9 cellular contexts compared by ENCODE assay signal in genomic region chr19:14497347-14497921, GRCh38. TPM values are rescaled to one million over a fixed set of nuclear protein-coding genes. Genes with fewer than 3 reads are reported as not detected.
DNase-seq lines count a peak whose midpoint lies in the region; ATAC-seq, FAIRE-seq and TF ChIP-seq lines count a peak whose summit lies in the region.
"Had no signal": no experiment of that assay in that cellular context is flagged by ENCODE, and none has a peak within 500 bp of the region (broad histone marks: within the 10 kb centered on the region; RNA-seq: fewer than 3 reads in every experiment).

No MANE protein-coding gene starts in this region.

- in situ Hi-C loops in K562 (cut with MboI): no loop called here

- H3K36me3 ChIP-seq in heart left ventricle (peaks cover 0 to 6% (median 0%) of the 10 kb centered on the region in 9 donors), K562 (ENCODE audit: control insufficient read depth, insufficient read depth, low read length) (no peaks in the 10 kb centered on the region), upper lobe of left lung (no peaks in the 10 kb centered on the region)

- TF ChIP-seq CTCF in heart left ventricle (IDR thresholded peaks at IDR 0.05): no peak
- no peak for TF ChIP-seq CTCF in K562 (IDR thresholded peaks at IDR 0.05 in 2 of 3, conservative IDR thresholded peaks at IDR 0.05 in 1 of 3; ENCODE audit: insufficient read depth in 2 of 3, low read depth in 1 of 3, low read length in 3 of 3)
- TF ChIP-seq CTCF in upper lobe of left lung (IDR thresholded peaks at IDR 0.05): no peak

- CTCF ChIA-PET in K562 (lab: Yijun Ruan, JAX; ENCODE audit: low intra/inter-chr PET ratio): no interaction called here

- H3K9me3 ChIP-seq in heart left ventricle (no peaks in the 10 kb centered on the region), K562 (replicated peaks; ENCODE audit: control insufficient read depth, insufficient read depth, low read depth, low read length) (no peaks in the 10 kb centered on the region), upper lobe of left lung (no peaks in the 10 kb centered on the region)

- H3K4me2 ChIP-seq in K562 (ENCODE audit: insufficient read depth, low read length): 0 out of 2 replicates have a peak overlapping the region, but pooled peaks have one; percentile 82

- peak; percentile 84 for FAIRE-seq in K562 (lab: Jason Lieb, UNC)

- H3K79me2 ChIP-seq in K562 (ENCODE audit: control insufficient read depth, insufficient read depth, low read length): peaks cover 5% of the 10 kb centered on the region; the same call in 2 of the 3 replicates

- intact Hi-C loops in heart left ventricle (cut with DNase I) (loop anchor here in 2 of 10 donors (2.0 to 10.0 kb wide), 2 partner anchors 19 to 363 kb away; partner anchors contain the start of gene ASF1B (in 1 of the 2)), Right ventricle myocardium inferior (cut with DNase I) (no loop called here), K562 (cut with micrococcal nuclease) (no loop called here)

- 42 to 66% (median 51%) methylated on average over 2 to 4 of the region's 4 CpGs for WGBS in heart left ventricle, 4 donors
- WGBS in K562 (ENCODE audit: insufficient coverage, low coverage, missing lambda C conversion rate): 50% methylated on average over 4 of the region's 4 CpGs
- WGBS in upper lobe of left lung, 2 donors: 36 to 38% methylated on average over 4 of the region's 4 CpGs

- ATAC-seq in heart left ventricle (no peak), Right ventricle myocardium inferior (no peak), K562 (peak; percentile 19; the same call in 1 of the 3 replicates), upper lobe of left lung (ENCODE audit: low FRiP score in 2 of 2) (peak; percentile 1 to 8), GM21786 (IDR thresholded peaks at IDR 0.05; ENCODE audit: unreplicated experiment) (no peak)

- H3K9me1 ChIP-seq in K562 (ENCODE audit: control insufficient read depth, insufficient read depth, low read length): no peaks in the 10 kb centered on the region

- H3K4me1 ChIP-seq in heart left ventricle: peaks cover 5 to 33% (median 22%) of the 10 kb centered on the region in 12 donors
- H3K4me1 ChIP-seq in K562 (replicated peaks in 1 of 2; ENCODE audit: control insufficient read depth in 2 of 2, insufficient read depth in 2 of 2, low read length in 2 of 2): peaks cover 16 to 29% of the 10 kb centered on the region in 2 experiments; a peak in 4 of 5 replicates
- H3K4me1 ChIP-seq in upper lobe of left lung: peaks cover 31 to 47% (median 35%) of the 10 kb centered on the region in 4 donors

- H3K4me3 ChIP-seq in heart left ventricle: no peak overlapping the region
- no peak overlapping the region for H3K4me3 ChIP-seq in K562
- H3K4me3 ChIP-seq in upper lobe of left lung: no peak overlapping the region

- peak overlapping the region in 1 of 2 experiments; percentile 80; a peak in 2 of 4 replicates for H3K9ac ChIP-seq in K562 (ENCODE audit: insufficient read depth in 1 of 2, low read depth in 2 of 2, low read length in 2 of 2)

- TF ChIP-seq POLR2A in heart left ventricle (IDR thresholded peaks at IDR 0.05) (peak in 1 of 2 donors; percentile 13), K562 (conservative IDR thresholded peaks at IDR 0.05) (no peak), upper lobe of left lung (IDR thresholded peaks at IDR 0.05) (peak in 2 of 4 donors; percentile 12 to 35)

- DNase-seq in heart left ventricle (no peak), Right ventricle myocardium inferior (ENCODE audit: missing footprints) (no peak), K562 (ENCODE audit: extremely low read depth in 1 of 4, low spot score in 3 of 4) (peak in 2 of 4 experiments; percentile 6 to 69), midbrain (lab: John Stamatoyannopoulos, UW) (peak; percentile 74), upper lobe of left lung (peak; percentile 24 to 75), glomerular visceral epithelial cell (ENCODE audit: extremely low spot score) (no peak), SW480 (ENCODE audit: low spot score) (no peak)
- DNase-seq: GF-D8 had no signal

- no peaks in the 10 kb centered on the region for H3K27me3 ChIP-seq in heart left ventricle
- H3K27me3 ChIP-seq in K562 (ENCODE audit: control insufficient read depth in 2 of 2, insufficient read depth in 2 of 2, low read length in 2 of 2): no peaks in the 10 kb centered on the region
- H3K27me3 ChIP-seq in upper lobe of left lung: no peaks in the 10 kb centered on the region

- POLR2A ChIA-PET in K562 (lab: Yijun Ruan, JAX): interaction anchor here (0.7 to 2.1 kb wide), 5 partner anchors 9 to 20 kb away, joined by 3 to 11 read pairs (median 7); no protein-coding TSS in a partner anchor

- H3K27ac ChIP-seq in heart left ventricle (peak overlapping the region in 7 of 12 donors; percentile 18 to 88 (median 74)), K562 (ENCODE audit: extremely low read depth, low read depth, low read length) (no peak overlapping the region), upper lobe of left lung (peak overlapping the region; percentile 82 to 89 (median 87))

- H4K20me1 ChIP-seq in K562 (replicated peaks; ENCODE audit: control insufficient read depth, insufficient read depth, low read length): no peaks in the 10 kb centered on the region

- TF ChIP-seq RAD21 in K562 (CRISPR knock-in tag; conservative IDR thresholded peaks at IDR 0.05 in 1 of 2, IDR thresholded peaks at IDR 0.05 in 1 of 2): no peak

- no TSS peak for BruUV-seq in K562 (replicated peaks; lab: Mats Ljungman, UMichigan)

- peak overlapping the region; percentile 93 for H2AFZ ChIP-seq in K562 (ENCODE audit: low read depth, low read length)

- TF ChIP-seq EP300 in K562 (IDR thresholded peaks at IDR 0.05; ENCODE audit: low read length) (no peak), upper lobe of left lung (IDR thresholded peaks at IDR 0.05) (no peak)

RNA-seq across cellular contexts. Expression of gene GIPC1, which starts 1.5 kb away (rescaled TPM):
- total RNA-seq in heart left ventricle (10 to 100 TPM; 44.9 to 82.7 (median 49.3) TPM), Right ventricle myocardium inferior (50.0 TPM), K562 (2014; rRNA removed) (54.7 and 71.2 TPM in 2 replicates), K562 (2014; rRNA removed; fragmentation: Illumina TruSeq; extraction: Trizol) (7.8 and 12.0 TPM in 2 replicates), K562 (2015; rRNA removed; fragmentation: Illumina TruSeq; extraction: Trizol) (39.7 and 46.3 TPM in 2 replicates), K562 (2021) (49.7 and 51.7 TPM in 2 replicates), upper lobe of left lung (100 to 1,000 TPM; 103 to 283 (median 152) TPM)
- polyA plus RNA-seq in heart left ventricle (10 to 100 TPM; 54.9 to 87.4 TPM), K562 (2011; rRNA removed) (24.8 and 26.6 TPM in 2 replicates), K562 (2014; fragmentation: Illumina TruSeq; extraction: Trizol) (13.6 and 35.1 TPM in 2 replicates), K562 (2014; fragmentation: Nextera tagmentation; extraction: Ambion mirVana) (1 to 10 TPM in 1 of 2 experiments, under 1 TPM in 1; 0.49 to 1.1 TPM), K562 (2014; rRNA removed) (50.8 and 52.2 TPM in 2 replicates)
- 18.6 and 50.3 TPM in 2 replicates for total RNA-seq in K562 (2011; cell fraction: chromatin; rRNA removed; ENCODE audit: low replicate concordance)
- total RNA-seq in K562 (2011; cell fraction: nucleolus; rRNA removed): 32.9 and 38.4 TPM in 2 replicates
- 26.4 and 30.8 TPM in 2 replicates for total RNA-seq in K562 (2011; cell fraction: nucleoplasm; rRNA removed)
- 25.0 and 75.6 TPM in 2 replicates for polyA plus RNA-seq in K562 (2011; cell fraction: cytosol; rRNA removed)
- polyA plus RNA-seq in K562 (2011; cell fraction: nucleus; rRNA removed): 15.3 and 27.8 TPM in 2 replicates
- 37.9 and 39.8 TPM in 2 replicates for polyA plus RNA-seq in K562 (2012)
- 6.3 and 11.7 TPM in 2 replicates for polyA minus RNA-seq in K562 (2011; rRNA and poly(A)+ RNA removed)
- polyA minus RNA-seq in K562 (2011; cell fraction: cytosol; rRNA and poly(A)+ RNA removed): 32.3 and 41.7 TPM in 2 replicates
- 8.9 and 9.0 TPM in 2 replicates for polyA minus RNA-seq in K562 (2011; cell fraction: nucleus; rRNA and poly(A)+ RNA removed)

RNA-seq across cellular contexts. Expression of gene DNAJB1, which starts 20.8 kb away (rescaled TPM):
- total RNA-seq in heart left ventricle (10 to 100 TPM; 34.7 to 70.6 (median 44.8) TPM), Right ventricle myocardium inferior (46.9 TPM), K562 (2014; rRNA removed) (62.1 and 71.5 TPM in 2 replicates), K562 (2014; rRNA removed; fragmentation: Illumina TruSeq; extraction: Trizol) (51.2 and 60.9 TPM in 2 replicates), K562 (2015; rRNA removed; fragmentation: Illumina TruSeq; extraction: Trizol) (85.3 and 86.5 TPM in 2 replicates), K562 (2021) (94.8 and 99.9 TPM in 2 replicates), upper lobe of left lung (100 to 1,000 TPM in 3 of 6 donors, 10 to 100 TPM in 3; 33.5 to 137 (median 101) TPM)
- polyA plus RNA-seq in heart left ventricle (10 to 100 TPM; 27.5 to 69.1 TPM), K562 (2011; rRNA removed) (83.5 and 113 TPM in 2 replicates), K562 (2014; fragmentation: Illumina TruSeq; extraction: Trizol) (78.3 and 100 TPM in 2 replicates), K562 (2014; fragmentation: Nextera tagmentation; extraction: Ambion mirVana) (10 to 100 TPM; 13.2 to 16.2 TPM), K562 (2014; rRNA removed) (61.7 and 79.2 TPM in 2 replicates)
- total RNA-seq in K562 (2011; cell fraction: chromatin; rRNA removed; ENCODE audit: low replicate concordance): 66.1 and 87.4 TPM in 2 replicates
- 67.0 and 68.3 TPM in 2 replicates for total RNA-seq in K562 (2011; cell fraction: nucleolus; rRNA removed)
- total RNA-seq in K562 (2011; cell fraction: nucleoplasm; rRNA removed): 68.0 and 69.1 TPM in 2 replicates
- polyA plus RNA-seq in K562 (2011; cell fraction: cytosol; rRNA removed): 101 TPM in 2 replicates
- 78.2 and 79.0 TPM in 2 replicates for polyA plus RNA-seq in K562 (2011; cell fraction: nucleus; rRNA removed)
- 69.4 and 84.8 TPM in 2 replicates for polyA plus RNA-seq in K562 (2012)
- polyA minus RNA-seq in K562 (2011; rRNA and poly(A)+ RNA removed): 71.6 and 93.9 TPM in 2 replicates
- 31.4 and 40.9 TPM in 2 replicates for polyA minus RNA-seq in K562 (2011; cell fraction: cytosol; rRNA and poly(A)+ RNA removed)
- 22.5 and 40.4 TPM in 2 replicates for polyA minus RNA-seq in K562 (2011; cell fraction: nucleus; rRNA and poly(A)+ RNA removed)

RNA-seq across cellular contexts. Expression of gene PTGER1, which starts 22.3 kb away (rescaled TPM):
- under 1 TPM in 1 of 9 donors, not detected in 8; 0.35 TPM for total RNA-seq in heart left ventricle
- under 1 TPM in 1 of 2 donors, not detected in 1; 0.15 TPM for polyA plus RNA-seq in heart left ventricle
- not detected for total RNA-seq in Right ventricle myocardium inferior
- total RNA-seq in K562 (2011; cell fraction: chromatin; rRNA removed; ENCODE audit: low replicate concordance): not detected in 2 replicates
- total RNA-seq in K562 (2011; cell fraction: nucleolus; rRNA removed): 1.1 and 1.3 TPM in 2 replicates
- 0.51 TPM in 1 of 2 replicates, not detected in the other for total RNA-seq in K562 (2011; cell fraction: nucleoplasm; rRNA removed)
- total RNA-seq in K562 (2014; rRNA removed): 0.27 and 0.29 TPM in 2 replicates
- total RNA-seq in K562 (2014; rRNA removed; fragmentation: Illumina TruSeq; extraction: Trizol): not detected in 2 replicates
- not detected in 2 replicates for total RNA-seq in K562 (2015; rRNA removed; fragmentation: Illumina TruSeq; extraction: Trizol)
- total RNA-seq in K562 (2021): 0.29 and 0.35 TPM in 2 replicates
- 0.06 TPM in 1 of 2 replicates, not detected in the other for polyA plus RNA-seq in K562 (2011; rRNA removed)
- polyA plus RNA-seq in K562 (2011; cell fraction: cytosol; rRNA removed): 0.10 and 0.88 TPM in 2 replicates
- polyA plus RNA-seq in K562 (2011; cell fraction: nucleus; rRNA removed): 0.13 and 0.34 TPM in 2 replicates
- polyA plus RNA-seq in K562 (2012): 0.16 and 0.65 TPM in 2 replicates
- polyA plus RNA-seq in K562 (2014; fragmentation: Illumina TruSeq; extraction: Trizol): not detected in 2 replicates
- not detected for polyA plus RNA-seq in K562 (2014; fragmentation: Nextera tagmentation; extraction: Ambion mirVana)
- 0.34 and 0.36 TPM in 2 replicates for polyA plus RNA-seq in K562 (2014; rRNA removed)
- polyA minus RNA-seq in K562 (2011; rRNA and poly(A)+ RNA removed): not detected in 2 replicates
- not detected in 2 replicates for polyA minus RNA-seq in K562 (2011; cell fraction: cytosol; rRNA and poly(A)+ RNA removed)
- 0.40 TPM in 1 of 2 replicates, not detected in the other for polyA minus RNA-seq in K562 (2011; cell fraction: nucleus; rRNA and poly(A)+ RNA removed)
- 1 to 10 TPM in 2 of 6 donors, under 1 TPM in 1, not detected in 3; 0.59 to 3.9 (median 1.7) TPM for total RNA-seq in upper lobe of left lung

RNA-seq across cellular contexts. Expression of gene TECR, which starts 32.0 kb away (rescaled TPM):
- 10 to 100 TPM; 48.1 to 88.4 (median 71.7) TPM for total RNA-seq in heart left ventricle
- 100 to 1,000 TPM in 1 of 2 donors, 10 to 100 TPM in 1; 71.4 to 102 TPM for polyA plus RNA-seq in heart left ventricle
- total RNA-seq in Right ventricle myocardium inferior: 77.4 TPM
- total RNA-seq in K562 (2011; cell fraction: chromatin; rRNA removed; ENCODE audit: low replicate concordance): 122 and 325 TPM in 2 replicates
- total RNA-seq in K562 (2011; cell fraction: nucleolus; rRNA removed): 437 and 484 TPM in 2 replicates
- 307 and 324 TPM in 2 replicates for total RNA-seq in K562 (2011; cell fraction: nucleoplasm; rRNA removed)
- total RNA-seq in K562 (2014; rRNA removed): 86.0 and 158 TPM in 2 replicates
- 33.1 and 36.7 TPM in 2 replicates for total RNA-seq in K562 (2014; rRNA removed; fragmentation: Illumina TruSeq; extraction: Trizol)
- 81.9 and 91.6 TPM in 2 replicates for total RNA-seq in K562 (2015; rRNA removed; fragmentation: Illumina TruSeq; extraction: Trizol)
- total RNA-seq in K562 (2021): 186 and 195 TPM in 2 replicates
- 68.0 and 169 TPM in 2 replicates for polyA plus RNA-seq in K562 (2011; rRNA removed)
- polyA plus RNA-seq in K562 (2011; cell fraction: cytosol; rRNA removed): 224 and 335 TPM in 2 replicates
- 326 and 378 TPM in 2 replicates for polyA plus RNA-seq in K562 (2011; cell fraction: nucleus; rRNA removed)
- polyA plus RNA-seq in K562 (2012): 229 and 297 TPM in 2 replicates
- 204 and 211 TPM in 2 replicates for polyA plus RNA-seq in K562 (2014; fragmentation: Illumina TruSeq; extraction: Trizol)
- polyA plus RNA-seq in K562 (2014; fragmentation: Nextera tagmentation; extraction: Ambion mirVana): 10 to 100 TPM; 29.3 to 73.2 TPM
- 81.4 and 108 TPM in 2 replicates for polyA plus RNA-seq in K562 (2014; rRNA removed)
- 76.6 and 95.7 TPM in 2 replicates for polyA minus RNA-seq in K562 (2011; rRNA and poly(A)+ RNA removed)
- 188 and 209 TPM in 2 replicates for polyA minus RNA-seq in K562 (2011; cell fraction: cytosol; rRNA and poly(A)+ RNA removed)
- polyA minus RNA-seq in K562 (2011; cell fraction: nucleus; rRNA and poly(A)+ RNA removed): 66.2 and 80.1 TPM in 2 replicates
- total RNA-seq in upper lobe of left lung: 100 to 1,000 TPM in 2 of 6 donors, 10 to 100 TPM in 4; 54.0 to 124 (median 80.6) TPM

Comparison
In these comparisons a context has a peak if more than half of its experiments do, and no peak if none do; other contexts are left out.
1. ATAC-seq: peak in K562 (single experiment) and upper lobe of left lung (2 of 2); none in heart left ventricle (0 of 4), Right ventricle myocardium inferior (single experiment) and GM21786 (single experiment).
2. DNase-seq: peak in midbrain (single experiment) and upper lobe of left lung (2 of 2); none in heart left ventricle (0 of 5), Right ventricle myocardium inferior (single experiment), glomerular visceral epithelial cell (single experiment) and SW480 (single experiment).